In the genomic region with DNA sequence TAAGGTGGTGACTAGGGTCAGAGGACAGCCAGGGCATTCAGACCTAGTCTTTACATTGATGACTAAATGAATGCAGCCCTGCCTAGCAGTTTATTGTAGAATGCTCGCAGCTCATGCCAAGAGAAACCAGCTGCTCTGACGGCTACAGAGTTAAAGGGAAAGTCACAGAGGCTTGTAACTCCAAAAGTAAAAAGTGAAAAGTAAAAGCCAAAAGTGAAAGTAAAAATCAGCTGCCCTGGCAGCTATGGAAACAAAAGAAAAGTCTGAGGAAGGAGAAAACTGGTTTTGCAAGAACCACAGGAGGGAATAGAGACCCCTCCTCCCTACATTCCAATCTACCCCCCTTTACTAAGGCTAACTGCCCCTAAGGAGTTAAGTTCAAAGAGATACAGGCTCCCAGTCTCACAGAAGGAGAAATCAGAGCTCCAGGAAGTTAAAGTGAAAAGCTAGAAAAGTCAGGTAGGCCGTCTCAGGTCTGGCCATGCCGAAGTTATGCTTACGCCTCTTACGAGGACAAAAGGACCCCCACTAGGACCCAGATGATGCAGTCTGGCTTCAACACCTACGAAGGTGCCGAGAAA, we compare ENCODE assay signal across 8 cellular contexts. TPM values are rescaled to one million over a fixed set of nuclear protein-coding genes. Genes with fewer than 3 reads are reported as not detected.
DNase-seq lines count a peak whose midpoint lies in the region; ATAC-seq, FAIRE-seq and TF ChIP-seq lines count a peak whose summit lies in the region.

No MANE protein-coding gene starts in this region.

- 18% methylated on average over 8 of the region's 8 CpGs for WGBS in liver
- 3 to 34% methylated on average over 8 of the region's 8 CpGs for WGBS in tibial nerve, 2 donors

- DNase-seq in activated T-cell treated with anti-CD3 and anti-CD28 coated beads, Interleukin-2, amount 50 U/mL, for 24 hours = no peak
- no peak for DNase-seq in activated T-cell treated with anti-CD3 and anti-CD28 coated beads, Interleukin-2, amount 50 U/mL, for 48 hours
- peak; percentile 17 for DNase-seq in bronchial epithelial cell (ENCODE audit: low read depth)
- no peak for DNase-seq in tibial nerve (ENCODE audit: low spot score in 2 of 2)
- DNase-seq in NCI-H524 treated with DMSO at 0.1 percent for 48 hours (lab: John Stamatoyannopoulos, UW) = no peak
- DNase-seq in NCI-H526 (lab: John Stamatoyannopoulos, UW) = no peak

- no peak for TF ChIP-seq CTCF in bronchial epithelial cell (IDR thresholded peaks at IDR 0.05; ENCODE audit: insufficient read depth, low read length, severe bottlenecking)
- no peak for TF ChIP-seq CTCF in liver (IDR thresholded peaks at IDR 0.05; ENCODE audit: low read depth, low read length, missing input control)
- TF ChIP-seq CTCF in tibial nerve (IDR thresholded peaks at IDR 0.05) = no peak

- no peak for ATAC-seq in HG02970 (IDR thresholded peaks at IDR 0.05; ENCODE audit: low FRiP score, unreplicated experiment)

- TF ChIP-seq POLR2A in tibial nerve (IDR thresholded peaks at IDR 0.05) = no peak

- H3K9me3 ChIP-seq in liver (ENCODE audit: control insufficient read depth in 4 of 4, low read length in 3 of 4) (no peaks in the 10 kb centered on the region), tibial nerve (no peaks in the 10 kb centered on the region)

- H3K4me3 ChIP-seq in bronchial epithelial cell (ENCODE audit: low read depth, low read length) (peak overlapping the region; percentile 10), liver (ENCODE audit: low read depth in 1 of 3, low read length in 3 of 3) (peak overlapping the region; percentile 28 to 42 (median 41)), tibial nerve (peak overlapping the region; percentile 19 to 44 (median 37))

- FAIRE-seq in bronchial epithelial cell (lab: Jason Lieb, UNC) = no peak

- H3K27me3 ChIP-seq in bronchial epithelial cell (ENCODE audit: control insufficient read depth, insufficient read depth, low read length) = no peaks in the 10 kb centered on the region
- no peaks in the 10 kb centered on the region for H3K27me3 ChIP-seq in liver (ENCODE audit: control insufficient read depth in 4 of 4, insufficient read depth in 4 of 4, low read length in 3 of 4)
- peaks cover 0 to 4% of the 10 kb centered on the region in 2 donors for H3K27me3 ChIP-seq in tibial nerve

- H3K36me3 ChIP-seq in bronchial epithelial cell (ENCODE audit: control insufficient read depth, insufficient read depth, low read length) (no peaks in the 10 kb centered on the region), liver (ENCODE audit: control insufficient read depth in 4 of 4, insufficient read depth in 3 of 4, low read depth in 1 of 4, low read length in 3 of 4) (no peaks in the 10 kb centered on the region), tibial nerve (no peaks in the 10 kb centered on the region)

- H3K9me3 Mint-ChIP-seq in activated T-cell treated with anti-CD3 and anti-CD28 coated beads, Interleukin-2, amount 50 U/mL, for 24 hours = no peaks in the 10 kb centered on the region

- no peak for TF ChIP-seq RAD21 in liver (IDR thresholded peaks at IDR 0.05)

- H3K27me3 Mint-ChIP-seq in activated T-cell treated with anti-CD3 and anti-CD28 coated beads, Interleukin-2, amount 50 U/mL, for 24 hours = peaks cover 11% of the 10 kb centered on the region

- H3K9ac ChIP-seq in liver (ENCODE audit: low read depth in 1 of 2, low read length in 2 of 2) = peak overlapping the region; percentile 53 to 78

- peaks cover 26% of the 10 kb centered on the region for H3K4me1 Mint-ChIP-seq in activated T-cell treated with anti-CD3 and anti-CD28 coated beads, Interleukin-2, amount 50 U/mL, for 24 hours (ENCODE audit: low read depth)

- H3K36me3 Mint-ChIP-seq in activated T-cell treated with anti-CD3 and anti-CD28 coated beads, Interleukin-2, amount 50 U/mL, for 24 hours (ENCODE audit: low read depth) = no peaks in the 10 kb centered on the region

- H3K27ac Mint-ChIP-seq in activated T-cell treated with anti-CD3 and anti-CD28 coated beads, Interleukin-2, amount 50 U/mL, for 24 hours = peak overlapping the region; percentile 88

- H3K27ac ChIP-seq in liver (ENCODE audit: low read depth in 1 of 2, low read length in 2 of 2) (peak overlapping the region; percentile 44 to 61), tibial nerve (peak overlapping the region; percentile 54 to 78 (median 72))

- H3K4me3 Mint-ChIP-seq in activated T-cell treated with anti-CD3 and anti-CD28 coated beads, Interleukin-2, amount 50 U/mL, for 24 hours = peak overlapping the region; percentile 70

- no peak for TF ChIP-seq EP300 in tibial nerve (IDR thresholded peaks at IDR 0.05)

- H3K4me1 ChIP-seq in liver (ENCODE audit: control insufficient read depth in 4 of 4, insufficient read depth in 4 of 4, low read length in 3 of 4) (peaks cover 0 to 12% (median 7%) of the 10 kb centered on the region in 4 donors), tibial nerve (peaks cover 0 to 5% (median 0%) of the 10 kb centered on the region in 4 donors)

TF ChIP-seq in liver, 16 proteins besides CTCF, POLR2A, EP300 and RAD21:
- no peak for TF ChIP-seq HNF4A (conservative IDR thresholded peaks at IDR 0.05)
- TF ChIP-seq, protein P1, sequence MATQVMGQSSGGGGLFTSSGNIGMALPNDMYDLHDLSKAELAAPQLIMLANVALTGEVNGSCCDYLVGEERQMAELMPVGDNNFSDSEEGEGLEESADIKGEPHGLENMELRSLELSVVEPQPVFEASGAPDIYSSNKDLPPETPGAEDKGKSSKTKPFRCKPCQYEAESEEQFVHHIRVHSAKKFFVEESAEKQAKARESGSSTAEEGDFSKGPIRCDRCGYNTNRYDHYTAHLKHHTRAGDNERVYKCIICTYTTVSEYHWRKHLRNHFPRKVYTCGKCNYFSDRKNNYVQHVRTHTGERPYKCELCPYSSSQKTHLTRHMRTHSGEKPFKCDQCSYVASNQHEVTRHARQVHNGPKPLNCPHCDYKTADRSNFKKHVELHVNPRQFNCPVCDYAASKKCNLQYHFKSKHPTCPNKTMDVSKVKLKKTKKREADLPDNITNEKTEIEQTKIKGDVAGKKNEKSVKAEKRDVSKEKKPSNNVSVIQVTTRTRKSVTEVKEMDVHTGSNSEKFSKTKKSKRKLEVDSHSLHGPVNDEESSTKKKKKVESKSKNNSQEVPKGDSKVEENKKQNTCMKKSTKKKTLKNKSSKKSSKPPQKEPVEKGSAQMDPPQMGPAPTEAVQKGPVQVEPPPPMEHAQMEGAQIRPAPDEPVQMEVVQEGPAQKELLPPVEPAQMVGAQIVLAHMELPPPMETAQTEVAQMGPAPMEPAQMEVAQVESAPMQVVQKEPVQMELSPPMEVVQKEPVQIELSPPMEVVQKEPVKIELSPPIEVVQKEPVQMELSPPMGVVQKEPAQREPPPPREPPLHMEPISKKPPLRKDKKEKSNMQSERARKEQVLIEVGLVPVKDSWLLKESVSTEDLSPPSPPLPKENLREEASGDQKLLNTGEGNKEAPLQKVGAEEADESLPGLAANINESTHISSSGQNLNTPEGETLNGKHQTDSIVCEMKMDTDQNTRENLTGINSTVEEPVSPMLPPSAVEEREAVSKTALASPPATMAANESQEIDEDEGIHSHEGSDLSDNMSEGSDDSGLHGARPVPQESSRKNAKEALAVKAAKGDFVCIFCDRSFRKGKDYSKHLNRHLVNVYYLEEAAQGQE (IDR thresholded peaks at IDR 0.05) = no peak
- no peak for TF ChIP-seq JUND (IDR thresholded peaks at IDR 0.05)
- TF ChIP-seq RXRA (IDR thresholded peaks at IDR 0.05) = no peak
- TF ChIP-seq, protein P2, sequence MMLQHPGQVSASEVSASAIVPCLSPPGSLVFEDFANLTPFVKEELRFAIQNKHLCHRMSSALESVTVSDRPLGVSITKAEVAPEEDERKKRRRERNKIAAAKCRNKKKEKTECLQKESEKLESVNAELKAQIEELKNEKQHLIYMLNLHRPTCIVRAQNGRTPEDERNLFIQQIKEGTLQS (IDR thresholded peaks at IDR 0.05) = no peak
- TF ChIP-seq TAF1 (conservative IDR thresholded peaks at IDR 0.05) = no peak
- TF ChIP-seq, protein P3, sequence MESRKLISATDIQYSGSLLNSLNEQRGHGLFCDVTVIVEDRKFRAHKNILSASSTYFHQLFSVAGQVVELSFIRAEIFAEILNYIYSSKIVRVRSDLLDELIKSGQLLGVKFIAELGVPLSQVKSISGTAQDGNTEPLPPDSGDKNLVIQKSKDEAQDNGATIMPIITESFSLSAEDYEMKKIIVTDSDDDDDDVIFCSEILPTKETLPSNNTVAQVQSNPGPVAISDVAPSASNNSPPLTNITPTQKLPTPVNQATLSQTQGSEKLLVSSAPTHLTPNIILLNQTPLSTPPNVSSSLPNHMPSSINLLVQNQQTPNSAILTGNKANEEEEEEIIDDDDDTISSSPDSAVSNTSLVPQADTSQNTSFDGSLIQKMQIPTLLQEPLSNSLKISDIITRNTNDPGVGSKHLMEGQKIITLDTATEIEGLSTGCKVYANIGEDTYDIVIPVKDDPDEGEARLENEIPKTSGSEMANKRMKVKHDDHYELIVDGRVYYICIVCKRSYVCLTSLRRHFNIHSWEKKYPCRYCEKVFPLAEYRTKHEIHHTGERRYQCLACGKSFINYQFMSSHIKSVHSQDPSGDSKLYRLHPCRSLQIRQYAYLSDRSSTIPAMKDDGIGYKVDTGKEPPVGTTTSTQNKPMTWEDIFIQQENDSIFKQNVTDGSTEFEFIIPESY (IDR thresholded peaks at IDR 0.05) = no peak
- no peak for TF ChIP-seq FOXA2 (IDR thresholded peaks at IDR 0.05)
- no peak for TF ChIP-seq SP1 (IDR thresholded peaks at IDR 0.05)
- TF ChIP-seq YY1 (IDR thresholded peaks at IDR 0.05) = no peak
TF ChIP-seq in liver: peak in this region for 0.

RNA-seq across cellular contexts. Expression of a gene that starts 6.0 kb away (rescaled TPM):
- total RNA-seq in bronchial epithelial cell (not detected in 2 replicates), liver (not detected), tibial nerve (not detected)
- not detected for polyA plus RNA-seq in liver

RNA-seq across cellular contexts. Expression of a gene that starts 12.3 kb away (rescaled TPM):
- not detected in 2 replicates for total RNA-seq in bronchial epithelial cell
- not detected for total RNA-seq in liver
- not detected for polyA plus RNA-seq in liver
- total RNA-seq in tibial nerve = not detected

RNA-seq across cellular contexts. Expression of a gene that starts 21.9 kb away (rescaled TPM):
- total RNA-seq in bronchial epithelial cell = not detected in 2 replicates
- not detected for total RNA-seq in liver
- not detected for polyA plus RNA-seq in liver
- total RNA-seq in tibial nerve = not detected

RNA-seq across cellular contexts. Expression of a gene that starts 39.9 kb away (rescaled TPM):
- total RNA-seq in bronchial epithelial cell (1.8 and 2.9 TPM in 2 replicates), liver (1 to 10 TPM; 1.3 to 1.7 TPM), tibial nerve (10 to 100 TPM; 20.9 to 36.9 (median 27.1) TPM)
- 1 to 10 TPM in 1 of 2 donors, under 1 TPM in 1; 0.78 to 1.6 TPM for polyA plus RNA-seq in liver

RNA-seq across cellular contexts. Expression of a gene that starts 45.0 kb away (rescaled TPM):
- total RNA-seq in bronchial epithelial cell (not detected in 2 replicates), liver (under 1 TPM; 0.05 to 0.08 TPM), tibial nerve (under 1 TPM in 2 of 4 donors, not detected in 2; 0.20 to 0.42 TPM)
- under 1 TPM; 0.29 to 0.65 TPM for polyA plus RNA-seq in liver
